Comparison of ENCODE assay signal across 1 cellular context in genomic region chr6:135135835-135136234, GRCh38.
TF ChIP-seq lines count a peak whose summit lies in the region.

No MANE protein-coding gene starts in this region.

TF ChIP-seq in K562, 482 proteins besides CTCF, POLR2A, EP300 and RAD21:
- TF ChIP-seq THRAP3 (IDR thresholded peaks at IDR 0.05; ENCODE audit: borderline replicate concordance) = no peak
- no peak for TF ChIP-seq NEUROD1 (IDR thresholded peaks at IDR 0.05; ENCODE audit: borderline replicate concordance, low read depth, low read length, partially characterized antibody)
- TF ChIP-seq XRCC4 (IDR thresholded peaks at IDR 0.05; ENCODE audit: extremely low read depth, insufficient read depth, insufficient read length) = no peak
- no peak for TF ChIP-seq SETDB1 (IDR thresholded peaks at IDR 0.05; ENCODE audit: low read length)
- TF ChIP-seq ZBTB8A (IDR thresholded peaks at IDR 0.05; ENCODE audit: partially characterized antibody) = no peak
- no peak for TF ChIP-seq ZBTB33 (CRISPR knock-in tag; IDR thresholded peaks at IDR 0.05)
- no peak for TF ChIP-seq FUS (optimal IDR thresholded peaks at IDR 0.05; ENCODE audit: low read depth, low read length)
- no peak for TF ChIP-seq ZNF277 (CRISPR knock-in tag; IDR thresholded peaks at IDR 0.05; ENCODE audit: borderline replicate concordance)
- no peak for TF ChIP-seq ZNF507 (tag; conservative IDR thresholded peaks at IDR 0.05)
- no peak for TF ChIP-seq TEAD2 (tag; IDR thresholded peaks at IDR 0.05)
- TF ChIP-seq ZNF280B (CRISPR knock-in tag; IDR thresholded peaks at IDR 0.05) = no peak
